24 cellular contexts compared by ENCODE assay signal in genomic region chr12:45801625-45802024, GRCh38.
"Had no signal": no experiment of that assay in that cellular context is flagged by ENCODE, and none has a peak within 500 bp of the region (broad histone marks: within the 10 kb centered on the region; RNA-seq: fewer than 3 reads in every experiment).

No MANE protein-coding gene starts in this region.

- H3K9me3 ChIP-seq: colonic mucosa, esophagus muscularis mucosa, esophagus squamous epithelium, gastrocnemius medialis, gastroesophageal sphincter had no signal

- H3K27ac Mint-ChIP-seq: dendritic cell treated with granulocyte-macrophage colony-stimulating factor and Interleukin-4, amounts not matched to agents 40 ng/mL and 50 ng/mL, for 4 days; effector memory CD8-positive, alpha-beta T cell had no signal

- H3K4me3 ChIP-seq: colonic mucosa, coronary artery, dorsolateral prefrontal cortex, esophagus muscularis mucosa, esophagus squamous epithelium, gastrocnemius medialis, gastroesophageal sphincter, heart left ventricle, heart right ventricle had no signal

- H3K4me3 Mint-ChIP-seq: dendritic cell treated with granulocyte-macrophage colony-stimulating factor and Interleukin-4, amounts not matched to agents 40 ng/mL and 50 ng/mL, for 4 days; effector memory CD8-positive, alpha-beta T cell had no signal

- H3K27me3 Mint-ChIP-seq: dendritic cell treated with granulocyte-macrophage colony-stimulating factor and Interleukin-4, amounts not matched to agents 40 ng/mL and 50 ng/mL, for 4 days; effector memory CD8-positive, alpha-beta T cell had no signal

- H3K36me3 ChIP-seq: colonic mucosa, esophagus muscularis mucosa, gastrocnemius medialis, gastroesophageal sphincter, heart left ventricle had no signal

- H3K27me3 ChIP-seq: colonic mucosa, dorsolateral prefrontal cortex, esophagus muscularis mucosa, esophagus squamous epithelium, foreskin keratinocyte, gastrocnemius medialis, gastroesophageal sphincter, heart left ventricle, heart right ventricle had no signal

- H3K4me1 ChIP-seq: colonic mucosa, foreskin keratinocyte, gastrocnemius medialis had no signal

- H3K9me3 Mint-ChIP-seq: dendritic cell treated with granulocyte-macrophage colony-stimulating factor and Interleukin-4, amounts not matched to agents 40 ng/mL and 50 ng/mL, for 4 days; effector memory CD8-positive, alpha-beta T cell had no signal

- DNase-seq: colonic mucosa; cortex of kidney; dermis blood vessel endothelial cell; dorsolateral prefrontal cortex; effector CD4-positive, alpha-beta T cell; effector CD8-positive, alpha-beta T cell; effector memory CD4-positive, alpha-beta T cell; effector memory CD8-positive, alpha-beta T cell; erythroblast; esophagus squamous epithelium; foreskin fibroblast; foreskin keratinocyte; foreskin melanocyte; gastrocnemius medialis; glutamatergic neuron; head of caudate nucleus; heart left ventricle; heart right ventricle had no signal

- ATAC-seq: effector memory CD8-positive, alpha-beta T cell; esophagus mucosa; foreskin keratinocyte; gastrocnemius medialis; gastroesophageal sphincter; heart left ventricle; heart right ventricle had no signal

- H3K27ac ChIP-seq: colonic mucosa, coronary artery, dorsolateral prefrontal cortex, epithelial cell of prostate, esophagus muscularis mucosa, esophagus squamous epithelium, foreskin keratinocyte, gastrocnemius medialis, gastroesophageal sphincter, heart left ventricle, heart right ventricle had no signal
